In genomic region chr1:44828003-44828651, GRCh38 we compare ENCODE assay signal across 21 cellular contexts. TPM values are rescaled to one million over a fixed set of nuclear protein-coding genes. Genes with fewer than 3 reads are reported as not detected.
DNase-seq lines count a peak whose midpoint lies in the region; ATAC-seq and TF ChIP-seq lines count a peak whose summit lies in the region.
"Had no signal": no experiment of that assay in that cellular context is flagged by ENCODE, and none has a peak within 500 bp of the region (broad histone marks: within the 10 kb centered on the region; RNA-seq: fewer than 3 reads in every experiment).

No MANE protein-coding gene starts in this region.

- no peaks in the 10 kb centered on the region for H3K4me1 Mint-ChIP-seq in activated naive CD8-positive, alpha-beta T cell treated with anti-CD3 and anti-CD28 coated beads, Interleukin-2, amount 10 ng/mL, durations not matched to agents 7 days and 5 days
- no peaks in the 10 kb centered on the region for H3K4me1 Mint-ChIP-seq in activated naive CD8-positive, alpha-beta T cell treated with anti-CD3 and anti-CD28 coated beads, Interleukin-2, amount 50 U/mL, for 24 hours
- peaks cover 15% of the 10 kb centered on the region for H3K4me1 Mint-ChIP-seq in endothelial cell (ENCODE audit: unreplicated experiment)
- peaks cover 28% of the 10 kb centered on the region for H3K4me1 Mint-ChIP-seq in nephron progenitor cell

- no peaks in the 10 kb centered on the region for H3K27me3 ChIP-seq in upper lobe of right lung

- H3K36me3 Mint-ChIP-seq in activated naive CD8-positive, alpha-beta T cell treated with anti-CD3 and anti-CD28 coated beads, Interleukin-2, amount 10 ng/mL, durations not matched to agents 7 days and 5 days = no peaks in the 10 kb centered on the region
- H3K36me3 Mint-ChIP-seq in activated naive CD8-positive, alpha-beta T cell treated with anti-CD3 and anti-CD28 coated beads, Interleukin-2, amount 50 U/mL, for 24 hours (ENCODE audit: low read depth) = no peaks in the 10 kb centered on the region
- H3K36me3 Mint-ChIP-seq in endothelial cell (ENCODE audit: low read depth, unreplicated experiment) (no peaks in the 10 kb centered on the region), nephron progenitor cell (ENCODE audit: low read depth) (no peaks in the 10 kb centered on the region)
- H3K36me3 Mint-ChIP-seq in activated naive CD4-positive, alpha-beta T cell treated with anti-CD3 and anti-CD28 coated beads, Interleukin-2, amount 50 U/mL, for 72 hours = no peaks in the 10 kb centered on the region
- H3K36me3 Mint-ChIP-seq: CD8-positive, alpha-beta T cell; IgD-negative memory B cell had no signal

- no peak overlapping the region for H3K4me3 ChIP-seq in upper lobe of right lung

- POLR2A ChIA-PET in activated naive CD8-positive, alpha-beta T cell treated with anti-CD3 and anti-CD28 coated beads, Interleukin-2, amount 10 ng/mL, durations not matched to agents 7 days and 5 days (lab: Charles Lee) = interaction anchor here (4.7 kb wide), 1 partner anchor 8 kb away, joined by 27 read pairs; no protein-coding TSS in a partner anchor

- TF ChIP-seq CTCF in endothelial cell (IDR thresholded peaks at IDR 0.05; ENCODE audit: unreplicated experiment) (no peak), nephron progenitor cell (IDR thresholded peaks at IDR 0.05) (no peak), upper lobe of right lung (IDR thresholded peaks at IDR 0.05) (no peak)

- no peaks in the 10 kb centered on the region for H3K27me3 Mint-ChIP-seq in activated naive CD8-positive, alpha-beta T cell treated with anti-CD3 and anti-CD28 coated beads, Interleukin-2, amount 10 ng/mL, durations not matched to agents 7 days and 5 days
- no peaks in the 10 kb centered on the region for H3K27me3 Mint-ChIP-seq in activated naive CD8-positive, alpha-beta T cell treated with anti-CD3 and anti-CD28 coated beads, Interleukin-2, amount 50 U/mL, for 24 hours
- H3K27me3 Mint-ChIP-seq in endothelial cell (ENCODE audit: unreplicated experiment) (peaks cover 5% of the 10 kb centered on the region), nephron progenitor cell (ENCODE audit: low read depth, poor library complexity) (peaks cover 3% of the 10 kb centered on the region)
- H3K27me3 Mint-ChIP-seq: IgD-negative memory B cell had no signal

- no peaks in the 10 kb centered on the region for H3K9me3 ChIP-seq in upper lobe of right lung

- H3K9me3 Mint-ChIP-seq in activated naive CD8-positive, alpha-beta T cell treated with anti-CD3 and anti-CD28 coated beads, Interleukin-2, amount 10 ng/mL, durations not matched to agents 7 days and 5 days = no peaks in the 10 kb centered on the region
- no peaks in the 10 kb centered on the region for H3K9me3 Mint-ChIP-seq in activated naive CD8-positive, alpha-beta T cell treated with anti-CD3 and anti-CD28 coated beads, Interleukin-2, amount 50 U/mL, for 24 hours
- H3K9me3 Mint-ChIP-seq in endothelial cell (ENCODE audit: unreplicated experiment) (no peaks in the 10 kb centered on the region), nephron progenitor cell (no peaks in the 10 kb centered on the region)
- no peaks in the 10 kb centered on the region for H3K9me3 Mint-ChIP-seq in activated naive CD4-positive, alpha-beta T cell treated with anti-CD3 and anti-CD28 coated beads, Interleukin-2, amount 50 U/mL, for 72 hours
- H3K9me3 Mint-ChIP-seq: CD8-positive, alpha-beta T cell; IgD-negative memory B cell had no signal

- H3K36me3 ChIP-seq in upper lobe of right lung = no peaks in the 10 kb centered on the region

- no peak overlapping the region for H3K27ac ChIP-seq in upper lobe of right lung

- ATAC-seq in activated naive CD8-positive, alpha-beta T cell treated with anti-CD3 and anti-CD28 coated beads, Interleukin-2, amount 10 ng/mL, durations not matched to agents 7 days and 5 days (ENCODE audit: low read depth) = no peak
- no peak for ATAC-seq in activated naive CD8-positive, alpha-beta T cell treated with anti-CD3 and anti-CD28 coated beads, Interleukin-2, amount 50 U/mL, for 24 hours
- no peak for ATAC-seq in upper lobe of right lung
- ATAC-seq in activated naive CD4-positive, alpha-beta T cell treated with anti-CD3 and anti-CD28 coated beads, Interleukin-2, amount 50 U/mL, for 72 hours = no peak
- ATAC-seq: CD8-positive, alpha-beta T cell had no signal

- intact Hi-C loops in upper lobe of right lung (cut with DNase I) = no loop called here

- no peak overlapping the region for H3K4me3 Mint-ChIP-seq in activated naive CD8-positive, alpha-beta T cell treated with anti-CD3 and anti-CD28 coated beads, Interleukin-2, amount 10 ng/mL, durations not matched to agents 7 days and 5 days
- no peak overlapping the region for H3K4me3 Mint-ChIP-seq in activated naive CD8-positive, alpha-beta T cell treated with anti-CD3 and anti-CD28 coated beads, Interleukin-2, amount 50 U/mL, for 24 hours
- H3K4me3 Mint-ChIP-seq in endothelial cell (ENCODE audit: unreplicated experiment) = no peak overlapping the region
- no peak overlapping the region for H3K4me3 Mint-ChIP-seq in nephron progenitor cell
- H3K4me3 Mint-ChIP-seq: CD8-positive, alpha-beta T cell; IgD-negative memory B cell had no signal

- H3K27ac Mint-ChIP-seq in activated naive CD8-positive, alpha-beta T cell treated with anti-CD3 and anti-CD28 coated beads, Interleukin-2, amount 10 ng/mL, durations not matched to agents 7 days and 5 days = peak overlapping the region; percentile 48
- no peak overlapping the region for H3K27ac Mint-ChIP-seq in activated naive CD8-positive, alpha-beta T cell treated with anti-CD3 and anti-CD28 coated beads, Interleukin-2, amount 50 U/mL, for 24 hours
- H3K27ac Mint-ChIP-seq in endothelial cell (ENCODE audit: unreplicated experiment) (peak overlapping the region; percentile 42), nephron progenitor cell (peak overlapping the region; percentile 83)
- H3K27ac Mint-ChIP-seq in activated naive CD4-positive, alpha-beta T cell treated with anti-CD3 and anti-CD28 coated beads, Interleukin-2, amount 50 U/mL, for 72 hours = peak overlapping the region in 1 of 2 donors; percentile 50
- H3K27ac Mint-ChIP-seq: CD8-positive, alpha-beta T cell had no signal

- no peak for DNase-seq in activated naive CD8-positive, alpha-beta T cell treated with anti-CD3 and anti-CD28 coated beads, Interleukin-2, amount 10 ng/mL, durations not matched to agents 7 days and 5 days
- DNase-seq in activated naive CD8-positive, alpha-beta T cell treated with anti-CD3 and anti-CD28 coated beads, Interleukin-2, amount 50 U/mL, for 24 hours = no peak
- DNase-seq in endothelial cell (ENCODE audit: low spot score) = no peak
- DNase-seq in nephron progenitor cell = no peak
- DNase-seq in upper lobe of right lung = peak; percentile 63
- no peak for DNase-seq in SKM-1 treated with dmso at 0.1 percent for 144 hours (lab: John Stamatoyannopoulos, UW; ENCODE audit: unreplicated experiment)
- DNase-seq in cerebellum (ENCODE audit: low spot score) = no peak
- no peak for DNase-seq in activated naive CD4-positive, alpha-beta T cell treated with anti-CD3 and anti-CD28 coated beads, Interleukin-2, amount 50 U/mL, for 72 hours (ENCODE audit: low spot score in 2 of 2)
- DNase-seq: 8988T; AML-193; C1 segment of cervical spinal cord; CD8-positive, alpha-beta T cell; DMS153; NCI-H1417; NCI-H1694 treated with DMSO at 0.1 percent for 48 hours; NCI-H2081 treated with DMSO at 0.1 percent for 48 hours; NCI-H2171 treated with DMSO at 0.1 percent for 48 hours; NCI-H524 treated with DMSO at 0.1 percent for 48 hours; NCI-H82 had no signal

- H3K4me1 ChIP-seq in upper lobe of right lung = peaks cover 22% of the 10 kb centered on the region

RNA-seq across cellular contexts. Expression of gene PTCH2, which starts 14.9 kb away (rescaled TPM):
- 1 to 10 TPM; 1.0 to 1.6 TPM for total RNA-seq in activated naive CD8-positive, alpha-beta T cell treated with anti-CD3 and anti-CD28 coated beads, Interleukin-2, amount 10 ng/mL, durations not matched to agents 7 days and 5 days
- total RNA-seq in endothelial cell (ENCODE audit: unreplicated experiment) (0.51 TPM), upper lobe of right lung (0.64 TPM), cerebellum (2.4 TPM)
- 1 to 10 TPM in 1 of 2 donors, under 1 TPM in 1; 0.99 to 1.5 TPM for total RNA-seq in activated naive CD4-positive, alpha-beta T cell treated with anti-CD3 and anti-CD28 coated beads, Interleukin-2, amount 50 U/mL, for 72 hours

RNA-seq across cellular contexts. Expression of gene BTBD19, which starts 19.8 kb away (rescaled TPM):
- total RNA-seq in activated naive CD8-positive, alpha-beta T cell treated with anti-CD3 and anti-CD28 coated beads, Interleukin-2, amount 10 ng/mL, durations not matched to agents 7 days and 5 days = 1 to 10 TPM; 5.2 to 5.6 TPM
- 10.4 TPM for total RNA-seq in endothelial cell (ENCODE audit: unreplicated experiment)
- total RNA-seq in upper lobe of right lung = 9.2 TPM
- total RNA-seq in cerebellum = 2.4 TPM
- total RNA-seq in activated naive CD4-positive, alpha-beta T cell treated with anti-CD3 and anti-CD28 coated beads, Interleukin-2, amount 50 U/mL, for 72 hours = 10 to 100 TPM in 1 of 2 donors, 1 to 10 TPM in 1; 9.7 to 16.7 TPM

RNA-seq across cellular contexts. Expression of gene DYNLT4, which starts 21.0 kb away (rescaled TPM):
- under 1 TPM; 0.43 to 0.97 TPM for total RNA-seq in activated naive CD8-positive, alpha-beta T cell treated with anti-CD3 and anti-CD28 coated beads, Interleukin-2, amount 10 ng/mL, durations not matched to agents 7 days and 5 days
- 1.4 TPM for total RNA-seq in endothelial cell (ENCODE audit: unreplicated experiment)
- total RNA-seq in upper lobe of right lung = not detected
- total RNA-seq in cerebellum = not detected
- total RNA-seq in activated naive CD4-positive, alpha-beta T cell treated with anti-CD3 and anti-CD28 coated beads, Interleukin-2, amount 50 U/mL, for 72 hours = under 1 TPM; 0.32 to 0.80 TPM
- total RNA-seq: OCI-LY7 had no signal

RNA-seq across cellular contexts. Expression of gene PLK3, which starts 27.9 kb away (rescaled TPM):
- 10 to 100 TPM; 68.8 to 70.7 TPM for total RNA-seq in activated naive CD8-positive, alpha-beta T cell treated with anti-CD3 and anti-CD28 coated beads, Interleukin-2, amount 10 ng/mL, durations not matched to agents 7 days and 5 days
- total RNA-seq in endothelial cell (ENCODE audit: unreplicated experiment) = 17.2 TPM
- total RNA-seq in upper lobe of right lung = 38.8 TPM
- total RNA-seq in cerebellum = 14.3 TPM
- 10 to 100 TPM; 39.6 to 80.8 TPM for total RNA-seq in activated naive CD4-positive, alpha-beta T cell treated with anti-CD3 and anti-CD28 coated beads, Interleukin-2, amount 50 U/mL, for 72 hours

RNA-seq across cellular contexts. Expression of gene BEST4, which starts 40.2 kb away (rescaled TPM):
- total RNA-seq in activated naive CD8-positive, alpha-beta T cell treated with anti-CD3 and anti-CD28 coated beads, Interleukin-2, amount 10 ng/mL, durations not matched to agents 7 days and 5 days = 1 to 10 TPM; 1.3 to 1.6 TPM
- total RNA-seq in endothelial cell (ENCODE audit: unreplicated experiment) (0.18 TPM), upper lobe of right lung (not detected), cerebellum (0.27 TPM)
- total RNA-seq in activated naive CD4-positive, alpha-beta T cell treated with anti-CD3 and anti-CD28 coated beads, Interleukin-2, amount 50 U/mL, for 72 hours = 1 to 10 TPM in 1 of 2 donors, under 1 TPM in 1; 0.80 to 1.8 TPM
